ENCODE assay signal across 22 cellular contexts in the genomic region with DNA sequence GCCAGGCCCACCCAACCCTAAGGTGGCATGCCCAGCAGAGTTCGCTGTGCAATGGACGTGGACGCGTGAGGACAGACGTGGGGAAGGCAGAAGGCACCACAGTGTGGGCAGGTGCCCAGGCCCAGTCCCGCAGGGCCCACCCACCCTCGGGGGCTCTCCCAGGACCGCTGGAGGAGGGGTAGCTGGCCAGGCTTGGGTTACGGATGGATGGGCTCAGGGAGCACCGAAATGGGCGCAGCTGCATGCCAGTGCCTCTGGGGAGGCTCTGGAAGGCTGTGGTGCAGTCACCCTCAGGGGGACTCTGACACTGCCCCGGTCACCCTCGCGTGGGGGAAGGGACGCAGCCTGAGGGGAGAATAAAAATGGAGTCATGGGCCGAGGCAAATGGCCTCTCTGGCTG. TPM values are rescaled to one million over a fixed set of nuclear protein-coding genes. Genes with fewer than 3 reads are reported as not detected.
DNase-seq lines count a peak whose midpoint lies in the region; ATAC-seq and TF ChIP-seq lines count a peak whose summit lies in the region.
"Had no signal": no experiment of that assay in that cellular context is flagged by ENCODE, and none has a peak within 500 bp of the region (broad histone marks: within the 10 kb centered on the region; RNA-seq: fewer than 3 reads in every experiment).

No MANE protein-coding gene starts in this region.

- H2AFZ ChIP-seq in mammary epithelial cell (ENCODE audit: low read depth, low read length), result peak overlapping the region; percentile 72
- H2AFZ ChIP-seq in Karpas-422 (ENCODE audit: low read length), result no peak overlapping the region
- peak overlapping the region; percentile 40 for H2AFZ ChIP-seq in neuron (ENCODE audit: low read depth, low read length)

- no peak for TF ChIP-seq POLR2A in breast epithelium (IDR thresholded peaks at IDR 0.05)

- in situ Hi-C loops in mammary epithelial cell (cut with MboI; ENCODE audit: low sequenced_read_pairs in 2 of 2), result no loop called here

- H3K9ac ChIP-seq in mammary epithelial cell (ENCODE audit: insufficient read depth, low read length) (no peak overlapping the region), Karpas-422 (ENCODE audit: low read length) (peak overlapping the region; percentile 78)
- H3K9ac ChIP-seq: KMS-11 had no signal

- intact Hi-C loops in mammary epithelial cell (cut with micrococcal nuclease), result loop anchor here (10.0 kb wide), 1 partner anchor 317 kb away; no protein-coding TSS in a partner anchor
- intact Hi-C loops in breast epithelium (cut with DNase I; ENCODE audit: low total_unique reads), result no loop called here

- CTCF ChIA-PET in mammary epithelial cell (lab: Charles Lee; ENCODE audit: low non-redundant PET), result no interaction called here

- H3K4me1 ChIP-seq in mammary epithelial cell (ENCODE audit: insufficient read depth, low read length) (peaks cover 19% of the 10 kb centered on the region), breast epithelium (no peaks in the 10 kb centered on the region), Karpas-422 (ENCODE audit: low read length) (peaks cover 68% of the 10 kb centered on the region), neuron (ENCODE audit: insufficient read depth, low read length) (peaks cover 14% of the 10 kb centered on the region)

- no peak overlapping the region for H3K4me3 ChIP-seq in mammary epithelial cell (replicated peaks in 1 of 3; ENCODE audit: insufficient read depth in 1 of 3, low read depth in 2 of 3, low read length in 3 of 3)
- no peak overlapping the region for H3K4me3 ChIP-seq in breast epithelium
- H3K4me3 ChIP-seq in Karpas-422 (ENCODE audit: low read length), result peak overlapping the region; percentile 63
- H3K4me3 ChIP-seq in neuron (ENCODE audit: low read length), result no peak overlapping the region

- H4K20me1 ChIP-seq in mammary epithelial cell (ENCODE audit: insufficient read depth, low read length), result no peaks in the 10 kb centered on the region
- H4K20me1 ChIP-seq in Karpas-422 (ENCODE audit: insufficient read depth, low read depth, low read length), result no peaks in the 10 kb centered on the region

- H3K9me2 ChIP-seq in Karpas-422 (replicated peaks; ENCODE audit: insufficient read depth, low read length), result no peaks in the 10 kb centered on the region

- H3K4me2 ChIP-seq in mammary epithelial cell (ENCODE audit: insufficient read depth, low read depth, low read length) (peak overlapping the region; percentile 59), Karpas-422 (ENCODE audit: low read depth, low read length, poor library complexity, severe bottlenecking) (peak overlapping the region; percentile 83)
- H3K4me2 ChIP-seq: KMS-11 had no signal

- no peaks in the 10 kb centered on the region for H3K36me3 ChIP-seq in mammary epithelial cell (ENCODE audit: insufficient read depth, low read length)
- H3K36me3 ChIP-seq in breast epithelium, result no peaks in the 10 kb centered on the region
- H3K36me3 ChIP-seq in Karpas-422 (ENCODE audit: insufficient read depth, low read length), result no peaks in the 10 kb centered on the region; the same call in 1 of the 2 replicates
- no peaks in the 10 kb centered on the region for H3K36me3 ChIP-seq in neuron (ENCODE audit: insufficient read depth, low read length)

- H3K79me2 ChIP-seq in mammary epithelial cell (ENCODE audit: insufficient read depth, low read length) (no peaks in the 10 kb centered on the region), Karpas-422 (ENCODE audit: low read length) (no peaks in the 10 kb centered on the region)

- H3K27me3 ChIP-seq in mammary epithelial cell (ENCODE audit: insufficient read depth, low read length) (no peaks in the 10 kb centered on the region), breast epithelium (no peaks in the 10 kb centered on the region), Karpas-422 (ENCODE audit: low read length) (no peaks in the 10 kb centered on the region), neuron (ENCODE audit: insufficient read depth, low read length) (no peaks in the 10 kb centered on the region)

- H3K9me3 ChIP-seq in mammary epithelial cell (replicated peaks; ENCODE audit: insufficient read depth, low read length) (peaks cover 15% of the 10 kb centered on the region), breast epithelium (peaks cover 7% of the 10 kb centered on the region in 2 donors), Karpas-422 (ENCODE audit: low read length) (peaks cover 8% of the 10 kb centered on the region), neuron (ENCODE audit: low read length) (peaks cover 12% of the 10 kb centered on the region)

- no peak for ATAC-seq in HG02610 (IDR thresholded peaks at IDR 0.05; ENCODE audit: unreplicated experiment)
- ATAC-seq: SK-N-SH treated with all-trans-retinoic acid at 6 μM for 48 hours had no signal

- BruUV-seq in mammary epithelial cell (replicated peaks; lab: Mats Ljungman, UMichigan), result no TSS peak

- WGBS in mammary epithelial cell (ENCODE audit: low coverage, missing lambda C conversion rate), result 68% methylated on average over 9 of the region's 16 CpGs

- no peak for TF ChIP-seq CTCF in mammary epithelial cell (conservative IDR thresholded peaks at IDR 0.05 in 1 of 2, IDR thresholded peaks at IDR 0.05 in 1 of 2; ENCODE audit: extremely low read depth in 1 of 2, insufficient read depth in 1 of 2, low read depth in 1 of 2, low read length in 2 of 2)
- no peak for TF ChIP-seq CTCF in breast epithelium (IDR thresholded peaks at IDR 0.05)

- DNase-seq in mammary epithelial cell (no peak), breast epithelium (ENCODE audit: low spot score in 2 of 2) (no peak), Karpas-422 (peak; percentile 88), substantia nigra (lab: John Stamatoyannopoulos, UW) (no peak)
- DNase-seq: ACHN; GF-D8; GOT3; HCEC 1CT; NCI-H1105; NCI-H146; NCI-H2029; NCI-H2171; NCI-H345; NCI-H524; NCI-H774; NK-92 treated with Interleukin-12 subunit alpha and Interleukin-12 subunit beta, amount 100 ng/mL, for 24 hours had no signal

- no peak overlapping the region for H3K27ac ChIP-seq in mammary epithelial cell (ENCODE audit: insufficient read depth, low read depth, low read length)
- H3K27ac ChIP-seq in breast epithelium, result no peak overlapping the region
- peak overlapping the region; percentile 97 for H3K27ac ChIP-seq in Karpas-422 (ENCODE audit: low read length)
- H3K27ac ChIP-seq in substantia nigra (ENCODE audit: low read depth, low read length, poor library complexity, severe bottlenecking), result no peak overlapping the region
- H3K27ac ChIP-seq: 22Rv1, C4-2B, KMS-11 had no signal

- dilution Hi-C loops in mammary epithelial cell (cut with HindIII; ENCODE audit: low sequenced_read_pairs), result no loop called here

RNA-seq across cellular contexts. Expression of a gene that starts 9.6 kb away (rescaled TPM):
- total RNA-seq in mammary epithelial cell (10 to 100 TPM; 34.3 to 34.4 TPM), breast epithelium (10 to 100 TPM in 1 of 3 donors, 1 to 10 TPM in 2; 5.6 to 19.0 (median 8.6) TPM)
- polyA plus RNA-seq in mammary epithelial cell, result 9.1 TPM
- 2.2 TPM for polyA minus RNA-seq in mammary epithelial cell
- total RNA-seq in Karpas-422 (2014; rRNA removed; shearing (Covaris generic); ENCODE audit: low replicate concordance), result 11.7 and 38.4 TPM in 2 replicates

RNA-seq across cellular contexts. Expression of a gene that starts 13.8 kb away (rescaled TPM):
- total RNA-seq in mammary epithelial cell, result under 1 TPM in 1 of 2 donors, not detected in 1; 0.05 TPM
- not detected for polyA plus RNA-seq in mammary epithelial cell
- polyA minus RNA-seq in mammary epithelial cell, result not detected
- total RNA-seq in breast epithelium, result not detected
- 0.34 and 0.43 TPM in 2 replicates for total RNA-seq in Karpas-422 (2014; rRNA removed; shearing (Covaris generic); ENCODE audit: low replicate concordance)

RNA-seq across cellular contexts. Expression of a gene that starts 45.8 kb away (rescaled TPM):
- 10 to 100 TPM; 11.7 to 33.9 TPM for total RNA-seq in mammary epithelial cell
- 13.8 TPM for polyA plus RNA-seq in mammary epithelial cell
- not detected for polyA minus RNA-seq in mammary epithelial cell
- total RNA-seq in breast epithelium, result 10 to 100 TPM; 35.4 to 57.4 (median 40.0) TPM
- 40.1 and 104 TPM in 2 replicates for total RNA-seq in Karpas-422 (2014; rRNA removed; shearing (Covaris generic); ENCODE audit: low replicate concordance)

RNA-seq across cellular contexts. Expression of a gene that starts 55.8 kb away (rescaled TPM):
- total RNA-seq in mammary epithelial cell (1 to 10 TPM in 1 of 2 donors, under 1 TPM in 1; 0.47 to 1.0 TPM), breast epithelium (1 to 10 TPM; 3.0 to 7.6 (median 3.3) TPM)
- polyA plus RNA-seq in mammary epithelial cell, result 0.14 TPM
- not detected for polyA minus RNA-seq in mammary epithelial cell
- 1.3 and 2.9 TPM in 2 replicates for total RNA-seq in Karpas-422 (2014; rRNA removed; shearing (Covaris generic); ENCODE audit: low replicate concordance)
